In the genomic region with DNA sequence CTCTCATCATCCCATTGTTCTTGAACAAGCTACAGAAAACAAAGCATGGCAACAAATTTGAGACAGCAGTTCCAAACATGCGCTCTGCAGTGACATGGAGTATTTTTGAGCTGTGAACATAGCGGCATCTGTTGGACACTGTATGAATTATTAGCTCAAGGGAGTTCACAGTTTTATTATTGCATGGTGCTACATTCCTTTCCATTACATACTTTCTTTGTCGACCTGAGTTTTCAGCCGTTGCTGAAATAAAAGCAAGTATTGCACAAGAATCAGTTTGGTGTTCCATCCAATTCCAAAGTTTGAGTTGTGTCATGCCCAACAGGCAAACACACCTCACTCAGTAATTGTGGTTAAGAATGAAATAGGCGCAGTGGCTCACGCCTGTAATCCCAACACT, we compare ENCODE assay signal across 8 cellular contexts. TPM values are rescaled to one million over a fixed set of nuclear protein-coding genes. Genes with fewer than 3 reads are reported as not detected.
A peak's percentile ranks its signal among the peaks of the same experiment; 100 is the strongest.
DNase-seq lines count a peak whose midpoint lies in the region; ATAC-seq and TF ChIP-seq lines count a peak whose summit lies in the region.

No MANE protein-coding gene starts in this region.

- intact Hi-C loops in spleen (cut with DNase I; ENCODE audit: low total_unique reads): no loop called here

- no peak for TF ChIP-seq POLR2A in spleen (IDR thresholded peaks at IDR 0.05)

- 63 to 85% (median 73%) methylated on average over 6 of the region's 6 CpGs for WGBS in spleen, 5 donors

- peaks cover 0 to 5% (median 0%) of the 10 kb centered on the region in 7 donors for H3K27me3 ChIP-seq in spleen (replicated peaks in 1 of 7)

- no peaks in the 10 kb centered on the region for H3K4me1 ChIP-seq in spleen

- no peak for ATAC-seq in GM21360 (IDR thresholded peaks at IDR 0.05; ENCODE audit: unreplicated experiment)

- no peak overlapping the region for H3K4me3 ChIP-seq in spleen

- H3K9me3 ChIP-seq in spleen: peaks cover 0 to 5% (median 0%) of the 10 kb centered on the region in 8 donors

- no peaks in the 10 kb centered on the region for H3K36me3 ChIP-seq in spleen

- peak; percentile 56 for DNase-seq in NOMO-1 treated with DMSO at 0.1 percent for 48 hours (lab: John Stamatoyannopoulos, UW; ENCODE audit: unreplicated experiment)
- no peak for DNase-seq in NOMO-1 treated with dmso at 0.1 percent for 144 hours (lab: John Stamatoyannopoulos, UW; ENCODE audit: unreplicated experiment)
- peak; percentile 44 for DNase-seq in LoVo (ENCODE audit: low spot score)
- peak; percentile 77 for DNase-seq in left kidney (ENCODE audit: low read depth, low spot score)
- DNase-seq in spleen: no peak
- DNase-seq in SKM-1 treated with dmso at 0.1 percent for 144 hours (lab: John Stamatoyannopoulos, UW; ENCODE audit: unreplicated experiment): no peak

- H3K27ac ChIP-seq in VCaP (no peak overlapping the region), spleen (no peak overlapping the region)

- peak; percentile 88 for TF ChIP-seq CTCF in VCaP (conservative IDR thresholded peaks at IDR 0.05)
- TF ChIP-seq CTCF in spleen (IDR thresholded peaks at IDR 0.05 in 8 of 11, conservative IDR thresholded peaks at IDR 0.05 in 3 of 11): no peak

RNA-seq across cellular contexts. Expression of gene METTL21C, which starts 30.1 kb away (rescaled TPM):
- not detected for total RNA-seq in spleen
- polyA plus RNA-seq in spleen: not detected

RNA-seq across cellular contexts. Expression of gene TEX30, which starts 48.7 kb away (rescaled TPM):
- 10 to 100 TPM in 2 of 7 donors, 1 to 10 TPM in 5; 4.4 to 10.9 (median 5.6) TPM for total RNA-seq in spleen
- 10 to 100 TPM in 2 of 3 donors, 1 to 10 TPM in 1; 9.2 to 11.2 (median 10.7) TPM for polyA plus RNA-seq in spleen

Comparison
In these comparisons a context has a peak if more than half of its experiments do, and no peak if none do; other contexts are left out.
1. DNase-seq: peak in NOMO-1 treated with DMSO at 0.1 percent for 48 hours (single experiment), LoVo (single experiment) and left kidney (single experiment); none in NOMO-1 treated with dmso at 0.1 percent for 144 hours (single experiment), spleen (single experiment) and SKM-1 treated with dmso at 0.1 percent for 144 hours (single experiment).